In the genomic region with DNA sequence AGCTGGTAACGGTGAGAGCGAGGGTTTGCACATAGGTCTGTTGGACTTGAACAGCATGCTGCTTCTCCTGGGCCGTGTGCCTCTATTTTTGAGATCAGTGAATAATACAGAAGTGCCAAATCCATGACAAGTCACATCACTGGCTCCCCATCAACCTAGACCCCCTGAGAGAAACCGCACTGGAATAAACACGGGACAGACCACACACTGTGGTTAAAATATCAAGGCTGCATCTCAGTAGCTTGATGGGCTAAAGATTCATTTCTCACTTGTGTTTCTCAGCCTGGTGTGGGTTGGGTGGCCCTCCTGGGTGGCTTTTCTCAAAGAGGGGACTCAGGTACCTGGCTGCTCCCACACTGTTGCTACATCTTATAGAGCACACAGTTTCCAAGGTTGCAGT, we compare ENCODE assay signal across 23 cellular contexts.
"Had no signal": no experiment of that assay in that cellular context is flagged by ENCODE, and none has a peak within 500 bp of the region (broad histone marks: within the 10 kb centered on the region; RNA-seq: fewer than 3 reads in every experiment).

No MANE protein-coding gene starts in this region.

- H3K4me1 ChIP-seq: colonic mucosa, esophagus squamous epithelium, foreskin keratinocyte, gastrocnemius medialis, heart left ventricle had no signal

- H3K36me3 ChIP-seq: colonic mucosa, esophagus muscularis mucosa, esophagus squamous epithelium, gastrocnemius medialis, gastroesophageal sphincter, heart left ventricle, heart right ventricle had no signal

- H3K4me3 Mint-ChIP-seq: dendritic cell treated with granulocyte-macrophage colony-stimulating factor and Interleukin-4, amounts not matched to agents 40 ng/mL and 50 ng/mL, for 4 days; effector memory CD8-positive, alpha-beta T cell; endodermal cell had no signal

- ATAC-seq: effector memory CD8-positive, alpha-beta T cell; esophagus mucosa; foreskin keratinocyte; gastrocnemius medialis; gastroesophageal sphincter; heart left ventricle; heart right ventricle had no signal

- H3K9me3 ChIP-seq: colonic mucosa, esophagus squamous epithelium, gastrocnemius medialis had no signal

- DNase-seq: colonic mucosa; cortex of kidney; dermis blood vessel endothelial cell; dorsolateral prefrontal cortex; effector CD4-positive, alpha-beta T cell; effector CD8-positive, alpha-beta T cell; effector memory CD4-positive, alpha-beta T cell; effector memory CD8-positive, alpha-beta T cell; endodermal cell; erythroblast; esophagus squamous epithelium; foreskin fibroblast; foreskin keratinocyte; gastrocnemius medialis; glutamatergic neuron; heart left ventricle; heart right ventricle had no signal

- H3K9me3 Mint-ChIP-seq: dendritic cell treated with granulocyte-macrophage colony-stimulating factor and Interleukin-4, amounts not matched to agents 40 ng/mL and 50 ng/mL, for 4 days; effector memory CD8-positive, alpha-beta T cell had no signal

- H3K27me3 ChIP-seq: colonic mucosa, foreskin keratinocyte, gastrocnemius medialis had no signal

- H3K27ac ChIP-seq: colonic mucosa, coronary artery, dorsolateral prefrontal cortex, epithelial cell of prostate, esophagus muscularis mucosa, esophagus squamous epithelium, foreskin keratinocyte, gastrocnemius medialis, gastroesophageal sphincter, heart left ventricle, heart right ventricle had no signal

- H3K27ac Mint-ChIP-seq: dendritic cell treated with granulocyte-macrophage colony-stimulating factor and Interleukin-4, amounts not matched to agents 40 ng/mL and 50 ng/mL, for 4 days; effector memory CD8-positive, alpha-beta T cell; endodermal cell had no signal

- H3K4me3 ChIP-seq: colonic mucosa, coronary artery, dorsolateral prefrontal cortex, esophagus muscularis mucosa, esophagus squamous epithelium, gastrocnemius medialis, gastroesophageal sphincter, heart left ventricle, heart right ventricle had no signal
